ENCODE assay signal across 1 cellular context in the genomic region with DNA sequence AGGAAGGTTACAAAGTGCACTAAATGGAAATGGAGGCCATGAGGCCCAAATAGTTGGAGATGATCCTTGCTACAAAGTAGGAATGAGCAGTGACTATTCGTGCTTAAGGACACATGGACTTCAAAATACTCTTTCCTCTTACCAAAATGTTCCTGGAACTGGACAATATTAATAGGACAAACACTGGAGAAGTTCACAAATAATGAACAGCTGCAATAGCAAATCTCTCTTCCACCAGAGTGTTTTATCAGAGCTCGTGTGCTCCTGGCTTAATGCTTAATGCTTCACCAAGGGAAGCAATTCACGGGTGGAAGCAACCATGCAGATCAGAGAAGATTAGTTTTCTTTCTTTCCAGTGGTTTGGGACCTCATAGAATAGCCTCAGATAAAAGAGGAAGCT.
TF ChIP-seq lines count a peak whose summit lies in the region.

No MANE protein-coding gene starts in this region.

TF ChIP-seq in GM23338, 12 proteins besides CTCF, POLR2A, EP300 and RAD21 (continued from another document):
- TF ChIP-seq, protein P1, sequence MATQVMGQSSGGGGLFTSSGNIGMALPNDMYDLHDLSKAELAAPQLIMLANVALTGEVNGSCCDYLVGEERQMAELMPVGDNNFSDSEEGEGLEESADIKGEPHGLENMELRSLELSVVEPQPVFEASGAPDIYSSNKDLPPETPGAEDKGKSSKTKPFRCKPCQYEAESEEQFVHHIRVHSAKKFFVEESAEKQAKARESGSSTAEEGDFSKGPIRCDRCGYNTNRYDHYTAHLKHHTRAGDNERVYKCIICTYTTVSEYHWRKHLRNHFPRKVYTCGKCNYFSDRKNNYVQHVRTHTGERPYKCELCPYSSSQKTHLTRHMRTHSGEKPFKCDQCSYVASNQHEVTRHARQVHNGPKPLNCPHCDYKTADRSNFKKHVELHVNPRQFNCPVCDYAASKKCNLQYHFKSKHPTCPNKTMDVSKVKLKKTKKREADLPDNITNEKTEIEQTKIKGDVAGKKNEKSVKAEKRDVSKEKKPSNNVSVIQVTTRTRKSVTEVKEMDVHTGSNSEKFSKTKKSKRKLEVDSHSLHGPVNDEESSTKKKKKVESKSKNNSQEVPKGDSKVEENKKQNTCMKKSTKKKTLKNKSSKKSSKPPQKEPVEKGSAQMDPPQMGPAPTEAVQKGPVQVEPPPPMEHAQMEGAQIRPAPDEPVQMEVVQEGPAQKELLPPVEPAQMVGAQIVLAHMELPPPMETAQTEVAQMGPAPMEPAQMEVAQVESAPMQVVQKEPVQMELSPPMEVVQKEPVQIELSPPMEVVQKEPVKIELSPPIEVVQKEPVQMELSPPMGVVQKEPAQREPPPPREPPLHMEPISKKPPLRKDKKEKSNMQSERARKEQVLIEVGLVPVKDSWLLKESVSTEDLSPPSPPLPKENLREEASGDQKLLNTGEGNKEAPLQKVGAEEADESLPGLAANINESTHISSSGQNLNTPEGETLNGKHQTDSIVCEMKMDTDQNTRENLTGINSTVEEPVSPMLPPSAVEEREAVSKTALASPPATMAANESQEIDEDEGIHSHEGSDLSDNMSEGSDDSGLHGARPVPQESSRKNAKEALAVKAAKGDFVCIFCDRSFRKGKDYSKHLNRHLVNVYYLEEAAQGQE (IDR thresholded peaks at IDR 0.05; ENCODE audit: unreplicated experiment) = no peak
- TF ChIP-seq ZNF114 (CRISPR knock-in tag; IDR thresholded peaks at IDR 0.05) = no peak
- no peak for TF ChIP-seq POLR2AphosphoS5 (IDR thresholded peaks at IDR 0.05; ENCODE audit: low read depth)
- no peak for TF ChIP-seq EZH2phosphoT487 (IDR thresholded peaks at IDR 0.05; ENCODE audit: unreplicated experiment)
- no peak for TF ChIP-seq ZNF331 (CRISPR knock-in tag; IDR thresholded peaks at IDR 0.05; ENCODE audit: low read depth)
- TF ChIP-seq STAT1 (IDR thresholded peaks at IDR 0.05; ENCODE audit: unreplicated experiment) = no peak
- TF ChIP-seq EZH2 (IDR thresholded peaks at IDR 0.05; ENCODE audit: low read depth, unreplicated experiment) = no peak
- TF ChIP-seq, protein P2, sequence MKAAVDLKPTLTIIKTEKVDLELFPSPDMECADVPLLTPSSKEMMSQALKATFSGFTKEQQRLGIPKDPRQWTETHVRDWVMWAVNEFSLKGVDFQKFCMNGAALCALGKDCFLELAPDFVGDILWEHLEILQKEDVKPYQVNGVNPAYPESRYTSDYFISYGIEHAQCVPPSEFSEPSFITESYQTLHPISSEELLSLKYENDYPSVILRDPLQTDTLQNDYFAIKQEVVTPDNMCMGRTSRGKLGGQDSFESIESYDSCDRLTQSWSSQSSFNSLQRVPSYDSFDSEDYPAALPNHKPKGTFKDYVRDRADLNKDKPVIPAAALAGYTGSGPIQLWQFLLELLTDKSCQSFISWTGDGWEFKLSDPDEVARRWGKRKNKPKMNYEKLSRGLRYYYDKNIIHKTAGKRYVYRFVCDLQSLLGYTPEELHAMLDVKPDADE (IDR thresholded peaks at IDR 0.05) = no peak
- TF ChIP-seq NANOG (IDR thresholded peaks at IDR 0.05; ENCODE audit: borderline replicate concordance) = no peak
- no peak for TF ChIP-seq CREB1 (CRISPR knock-in tag; IDR thresholded peaks at IDR 0.05; ENCODE audit: low read depth)
- TF ChIP-seq, protein P3, sequence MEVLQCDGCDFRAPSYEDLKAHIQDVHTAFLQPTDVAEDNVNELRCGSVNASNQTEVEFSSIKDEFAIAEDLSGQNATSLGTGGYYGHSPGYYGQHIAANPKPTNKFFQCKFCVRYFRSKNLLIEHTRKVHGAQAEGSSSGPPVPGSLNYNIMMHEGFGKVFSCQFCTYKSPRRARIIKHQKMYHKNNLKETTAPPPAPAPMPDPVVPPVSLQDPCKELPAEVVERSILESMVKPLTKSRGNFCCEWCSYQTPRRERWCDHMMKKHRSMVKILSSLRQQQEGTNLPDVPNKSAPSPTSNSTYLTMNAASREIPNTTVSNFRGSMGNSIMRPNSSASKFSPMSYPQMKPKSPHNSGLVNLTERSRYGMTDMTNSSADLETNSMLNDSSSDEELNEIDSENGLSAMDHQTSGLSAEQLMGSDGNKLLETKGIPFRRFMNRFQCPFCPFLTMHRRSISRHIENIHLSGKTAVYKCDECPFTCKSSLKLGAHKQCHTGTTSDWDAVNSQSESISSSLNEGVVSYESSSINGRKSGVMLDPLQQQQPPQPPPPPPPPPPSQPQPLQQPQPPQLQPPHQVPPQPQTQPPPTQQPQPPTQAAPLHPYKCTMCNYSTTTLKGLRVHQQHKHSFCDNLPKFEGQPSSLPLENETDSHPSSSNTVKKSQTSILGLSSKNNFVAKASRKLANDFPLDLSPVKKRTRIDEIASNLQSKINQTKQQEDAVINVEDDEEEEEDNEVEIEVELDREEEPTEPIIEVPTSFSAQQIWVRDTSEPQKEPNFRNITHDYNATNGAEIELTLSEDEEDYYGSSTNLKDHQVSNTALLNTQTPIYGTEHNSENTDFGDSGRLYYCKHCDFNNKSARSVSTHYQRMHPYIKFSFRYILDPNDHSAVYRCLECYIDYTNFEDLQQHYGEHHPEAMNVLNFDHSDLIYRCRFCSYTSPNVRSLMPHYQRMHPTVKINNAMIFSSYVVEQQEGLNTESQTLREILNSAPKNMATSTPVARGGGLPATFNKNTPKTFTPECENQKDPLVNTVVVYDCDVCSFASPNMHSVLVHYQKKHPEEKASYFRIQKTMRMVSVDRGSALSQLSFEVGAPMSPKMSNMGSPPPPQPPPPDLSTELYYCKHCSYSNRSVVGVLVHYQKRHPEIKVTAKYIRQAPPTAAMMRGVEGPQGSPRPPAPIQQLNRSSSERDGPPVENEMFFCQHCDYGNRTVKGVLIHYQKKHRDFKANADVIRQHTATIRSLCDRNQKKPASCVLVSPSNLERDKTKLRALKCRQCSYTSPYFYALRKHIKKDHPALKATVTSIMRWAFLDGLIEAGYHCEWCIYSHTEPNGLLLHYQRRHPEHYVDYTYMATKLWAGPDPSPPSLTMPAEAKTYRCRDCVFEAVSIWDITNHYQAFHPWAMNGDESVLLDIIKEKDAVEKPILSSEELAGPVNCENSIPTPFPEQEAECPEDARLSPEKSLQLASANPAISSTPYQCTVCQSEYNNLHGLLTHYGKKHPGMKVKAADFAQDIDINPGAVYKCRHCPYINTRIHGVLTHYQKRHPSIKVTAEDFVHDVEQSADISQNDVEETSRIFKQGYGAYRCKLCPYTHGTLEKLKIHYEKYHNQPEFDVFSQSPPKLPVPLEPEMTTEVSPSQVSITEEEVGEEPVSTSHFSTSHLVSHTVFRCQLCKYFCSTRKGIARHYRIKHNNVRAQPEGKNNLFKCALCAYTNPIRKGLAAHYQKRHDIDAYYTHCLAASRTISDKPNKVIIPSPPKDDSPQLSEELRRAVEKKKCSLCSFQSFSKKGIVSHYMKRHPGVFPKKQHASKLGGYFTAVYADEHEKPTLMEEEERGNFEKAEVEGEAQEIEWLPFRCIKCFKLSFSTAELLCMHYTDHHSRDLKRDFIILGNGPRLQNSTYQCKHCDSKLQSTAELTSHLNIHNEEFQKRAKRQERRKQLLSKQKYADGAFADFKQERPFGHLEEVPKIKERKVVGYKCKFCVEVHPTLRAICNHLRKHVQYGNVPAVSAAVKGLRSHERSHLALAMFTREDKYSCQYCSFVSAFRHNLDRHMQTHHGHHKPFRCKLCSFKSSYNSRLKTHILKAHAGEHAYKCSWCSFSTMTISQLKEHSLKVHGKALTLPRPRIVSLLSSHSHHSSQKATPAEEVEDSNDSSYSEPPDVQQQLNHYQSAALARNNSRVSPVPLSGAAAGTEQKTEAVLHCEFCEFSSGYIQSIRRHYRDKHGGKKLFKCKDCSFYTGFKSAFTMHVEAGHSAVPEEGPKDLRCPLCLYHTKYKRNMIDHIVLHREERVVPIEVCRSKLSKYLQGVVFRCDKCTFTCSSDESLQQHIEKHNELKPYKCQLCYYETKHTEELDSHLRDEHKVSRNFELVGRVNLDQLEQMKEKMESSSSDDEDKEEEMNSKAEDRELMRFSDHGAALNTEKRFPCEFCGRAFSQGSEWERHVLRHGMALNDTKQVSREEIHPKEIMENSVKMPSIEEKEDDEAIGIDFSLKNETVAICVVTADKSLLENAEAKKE (CRISPR knock-in tag; IDR thresholded peaks at IDR 0.05) = no peak
